In genomic region chr11:114085965-114086364, GRCh38 we compare ENCODE assay signal across 14 cellular contexts. TPM values are rescaled to one million over a fixed set of nuclear protein-coding genes. Genes with fewer than 3 reads are reported as not detected.
A peak's percentile ranks its signal among the peaks of the same experiment; 100 is the strongest.
DNase-seq lines count a peak whose midpoint lies in the region; ATAC-seq and TF ChIP-seq lines count a peak whose summit lies in the region.
"Had no signal": no experiment of that assay in that cellular context is flagged by ENCODE, and none has a peak within 500 bp of the region (broad histone marks: within the 10 kb centered on the region; RNA-seq: fewer than 3 reads in every experiment).

No MANE protein-coding gene starts in this region.

- H3K27ac ChIP-seq in 22Rv1: peak overlapping the region; percentile 82
- H3K27ac ChIP-seq in ascending aorta: peak overlapping the region; percentile 89 to 93
- H3K27ac ChIP-seq in mesenchymal stem cell (ENCODE audit: low read length, poor library complexity, severe bottlenecking): no peak overlapping the region

- no peak overlapping the region for H3K4me2 ChIP-seq in mesenchymal stem cell (ENCODE audit: low read length, poor library complexity, severe bottlenecking)

- DNase-seq in NCI-H146 (lab: John Stamatoyannopoulos, UW) (peak; percentile 56), ascending aorta (ENCODE audit: low spot score in 2 of 2) (peak in 1 of 2 donors; percentile 63), mesenchymal stem cell (no peak), activated gamma-delta T cell treated with Interleukin-2 at 50 U/mL for 16 hours (no peak)
- DNase-seq in effector CD8-positive, alpha-beta T cell (lab: John Stamatoyannopoulos, UW): no peak
- DNase-seq in activated naive CD4-positive, alpha-beta T cell treated with anti-CD3 and anti-CD28 coated beads, Interleukin-2, amount 50 U/mL, for 16 hours: no peak
- DNase-seq: activated CD8-positive, alpha-beta T cell treated with anti-CD3 and anti-CD28 coated beads for 36 hours; KBM-7; ovary; RPMI8226; stimulated activated CD8-positive, alpha-beta memory T cell treated with anti-CD3 and anti-CD28 coated beads, Interleukin-4, amount 100 ng/mL, for 48 hours had no signal

- H3K4me3 ChIP-seq in ascending aorta: peak overlapping the region in 1 of 2 donors; percentile 60
- H3K4me3 ChIP-seq in mesenchymal stem cell (ENCODE audit: insufficient read depth in 1 of 2, low read depth in 1 of 2, low read length in 2 of 2): no peak overlapping the region
- H3K4me3 ChIP-seq: ovary had no signal

- intact Hi-C loops in ascending aorta (cut with DNase I): no loop called here

- H3K27me3 ChIP-seq in ascending aorta (no peaks in the 10 kb centered on the region), mesenchymal stem cell (ENCODE audit: control insufficient read depth in 1 of 2, insufficient read depth in 1 of 2, low read length in 2 of 2) (peaks cover 51 to 68% of the 10 kb centered on the region in 2 experiments)
- H3K27me3 ChIP-seq: ovary had no signal

- no peak overlapping the region for H2BK15ac ChIP-seq in mesenchymal stem cell (ENCODE audit: low read depth, poor library complexity, severe bottlenecking)

- H2BK120ac ChIP-seq in mesenchymal stem cell (ENCODE audit: low read depth, low read length): no peak overlapping the region

- peaks cover 77 to 91% of the 10 kb centered on the region in 2 donors for H3K4me1 ChIP-seq in ascending aorta
- H3K4me1 ChIP-seq in mesenchymal stem cell (ENCODE audit: control insufficient read depth, insufficient read depth, low read depth, low read length): no peaks in the 10 kb centered on the region

- H3K9me3 ChIP-seq in ascending aorta: no peaks in the 10 kb centered on the region
- no peaks in the 10 kb centered on the region for H3K9me3 ChIP-seq in mesenchymal stem cell (ENCODE audit: control insufficient read depth, low read length)
- H3K9me3 ChIP-seq: ovary had no signal

- H3K4ac ChIP-seq in mesenchymal stem cell (ENCODE audit: low read depth in 1 of 2, low read length in 2 of 2): peak overlapping the region in 1 of 2 experiments; percentile 26

- H3K18ac ChIP-seq in mesenchymal stem cell (ENCODE audit: low read depth in 1 of 2, low read length in 2 of 2): no peak overlapping the region

- no peak overlapping the region for H3K14ac ChIP-seq in mesenchymal stem cell (ENCODE audit: low read length in 2 of 2)

- WGBS in mesenchymal stem cell: 95% methylated on average over 5 of the region's 5 CpGs

- ATAC-seq in GM18867 (IDR thresholded peaks at IDR 0.05; ENCODE audit: unreplicated experiment): no peak
- ATAC-seq: activated CD8-positive, alpha-beta T cell treated with anti-CD3 and anti-CD28 coated beads for 36 hours; activated naive CD4-positive, alpha-beta T cell treated with anti-CD3 and anti-CD28 coated beads, Interleukin-2, amount 50 U/mL, for 72 hours had no signal

- no peak overlapping the region for H3K23ac ChIP-seq in mesenchymal stem cell (ENCODE audit: low read length in 2 of 2)

- peak overlapping the region; percentile 40 for H4K8ac ChIP-seq in mesenchymal stem cell (ENCODE audit: low read length)

- TF ChIP-seq CTCF in 22Rv1 (IDR thresholded peaks at IDR 0.05) (no peak), ascending aorta (IDR thresholded peaks at IDR 0.05) (no peak)

- no peak overlapping the region for H2AFZ ChIP-seq in mesenchymal stem cell (ENCODE audit: low read depth, low read length)

- peak overlapping the region in 1 of 2 experiments; percentile 50 for H2BK12ac ChIP-seq in mesenchymal stem cell (ENCODE audit: low read length in 2 of 2)

- H2BK5ac ChIP-seq in mesenchymal stem cell (ENCODE audit: low read depth, low read length, poor library complexity, severe bottlenecking): no peak overlapping the region

- no peak overlapping the region for H2AK5ac ChIP-seq in mesenchymal stem cell (ENCODE audit: low read length, severe bottlenecking)

- no peaks in the 10 kb centered on the region for H3K79me1 ChIP-seq in mesenchymal stem cell (replicated peaks; ENCODE audit: low read length, poor library complexity, severe bottlenecking)

- no peak overlapping the region for H4K91ac ChIP-seq in mesenchymal stem cell (ENCODE audit: low read length)

- H3K36me3 ChIP-seq in ascending aorta (peaks cover 34 to 60% of the 10 kb centered on the region in 2 donors), mesenchymal stem cell (ENCODE audit: control insufficient read depth in 1 of 2, insufficient read depth in 2 of 2, low read depth in 1 of 2, low read length in 2 of 2) (no peaks in the 10 kb centered on the region)
- H3K36me3 ChIP-seq: ovary had no signal

- no peak overlapping the region for H3K9ac ChIP-seq in mesenchymal stem cell (ENCODE audit: low read length)

RNA-seq across cellular contexts. Expression of gene ZBTB16, which starts 26.5 kb away (rescaled TPM):
- 344 TPM for total RNA-seq in ascending aorta
- polyA plus RNA-seq in mesenchymal stem cell (2013, experiment 1 of 2): 2.4 TPM
- 2.1 TPM for polyA plus RNA-seq in mesenchymal stem cell (2013, experiment 2 of 2)
